ENCODE assay signal across 17 cellular contexts in the genomic region with DNA sequence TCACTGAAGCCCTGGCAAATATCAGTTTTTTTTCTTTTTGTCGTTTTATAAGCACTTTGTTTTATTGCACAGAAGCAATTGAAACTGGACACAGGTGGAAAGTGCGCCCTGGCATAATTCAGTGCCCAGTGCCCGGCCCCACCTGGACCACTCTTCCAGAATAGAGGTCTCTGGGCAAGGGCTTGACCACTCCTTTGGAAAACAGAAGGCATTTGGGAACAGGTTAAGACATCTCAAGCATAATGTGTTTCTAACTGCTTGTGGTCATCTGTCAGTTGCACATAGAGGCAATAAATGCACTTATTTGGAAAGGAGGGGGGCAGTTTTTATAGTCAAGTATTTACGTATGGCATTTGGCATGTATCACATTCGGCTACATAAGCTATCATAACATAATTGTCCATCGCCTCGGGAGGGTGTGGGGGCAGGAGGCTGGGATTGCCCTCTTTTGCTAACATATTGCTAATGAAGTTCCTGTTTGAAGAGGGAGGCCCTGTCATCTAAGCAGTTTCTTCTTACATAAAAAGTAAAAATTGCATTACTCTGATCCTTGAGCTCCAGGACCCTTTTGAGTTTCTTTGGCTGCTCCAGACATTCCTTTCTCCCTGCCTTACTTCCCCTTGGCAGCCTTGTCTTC. TPM values are rescaled to one million over a fixed set of nuclear protein-coding genes. Genes with fewer than 3 reads are reported as not detected.
DNase-seq lines count a peak whose midpoint lies in the region; ATAC-seq and TF ChIP-seq lines count a peak whose summit lies in the region.
"Had no signal": no experiment of that assay in that cellular context is flagged by ENCODE, and none has a peak within 500 bp of the region (broad histone marks: within the 10 kb centered on the region; RNA-seq: fewer than 3 reads in every experiment).

No MANE protein-coding gene starts in this region.

- no peaks in the 10 kb centered on the region for H3K27me3 Mint-ChIP-seq in activated CD4-positive, alpha-beta T cell treated with anti-CD3 and anti-CD28 coated beads, Interleukin-2, amount 10 ng/mL, durations not matched to agents 7 days and 5 days
- H3K27me3 Mint-ChIP-seq in chondrocyte (ENCODE audit: low read depth), result no peaks in the 10 kb centered on the region

- no peak overlapping the region for H4K5ac ChIP-seq in mesendoderm (ENCODE audit: low read length)

- H3K4me2 ChIP-seq in mesendoderm (ENCODE audit: low read length), result no peak overlapping the region

- TF ChIP-seq POLR2A in Peyer's patch (IDR thresholded peaks at IDR 0.05) (no peak), spleen (IDR thresholded peaks at IDR 0.05) (no peak)

- peaks cover 56% of the 10 kb centered on the region for H3K4me1 Mint-ChIP-seq in activated CD4-positive, alpha-beta T cell treated with anti-CD3 and anti-CD28 coated beads, Interleukin-2, amount 10 ng/mL, durations not matched to agents 7 days and 5 days
- H3K4me1 Mint-ChIP-seq in chondrocyte (ENCODE audit: low read depth), result peaks cover 15% of the 10 kb centered on the region

- no peak overlapping the region for H2BK120ac ChIP-seq in mesendoderm (ENCODE audit: low read depth, low read length)

- H3K18ac ChIP-seq in mesendoderm (ENCODE audit: low read length), result no peak overlapping the region

- peaks cover 26% of the 10 kb centered on the region for H3K9me3 Mint-ChIP-seq in activated CD4-positive, alpha-beta T cell treated with anti-CD3 and anti-CD28 coated beads, Interleukin-2, amount 10 ng/mL, durations not matched to agents 7 days and 5 days
- peaks cover 17% of the 10 kb centered on the region for H3K9me3 Mint-ChIP-seq in chondrocyte (ENCODE audit: low read depth)

- H2AK5ac ChIP-seq in mesendoderm (ENCODE audit: low read length), result no peak overlapping the region

- H3K27ac Mint-ChIP-seq in activated CD4-positive, alpha-beta T cell treated with anti-CD3 and anti-CD28 coated beads, Interleukin-2, amount 10 ng/mL, durations not matched to agents 7 days and 5 days, result peak overlapping the region; percentile 93
- H3K27ac Mint-ChIP-seq in chondrocyte (ENCODE audit: unreplicated experiment), result peak overlapping the region; percentile 58

- no peak overlapping the region for H2BK15ac ChIP-seq in mesendoderm (replicated peaks; ENCODE audit: low read depth)

- no peak overlapping the region for H4K8ac ChIP-seq in mesendoderm (ENCODE audit: low read depth, low read length)

- H3K56ac ChIP-seq in mesendoderm (ENCODE audit: low read length), result no peak overlapping the region

- no peak overlapping the region for H3K4ac ChIP-seq in mesendoderm (ENCODE audit: low read depth, low read length)

- H2BK5ac ChIP-seq in mesendoderm (ENCODE audit: low read length), result no peak overlapping the region

- no peak for TF ChIP-seq CTCF in Peyer's patch (IDR thresholded peaks at IDR 0.05)
- no peak for TF ChIP-seq CTCF in chondrocyte (IDR thresholded peaks at IDR 0.05)
- no peak for TF ChIP-seq CTCF in spleen (IDR thresholded peaks at IDR 0.05 in 8 of 11, conservative IDR thresholded peaks at IDR 0.05 in 3 of 11)

- H3K27ac ChIP-seq in Peyer's patch, result peak overlapping the region in 3 of 4 donors; percentile 64 to 69 (median 67)
- H3K27ac ChIP-seq in spleen, result peak overlapping the region in 7 of 8 donors; percentile 7 to 84 (median 64)
- no peak overlapping the region for H3K27ac ChIP-seq in mesendoderm (ENCODE audit: low read depth, low read length)
- H3K27ac ChIP-seq: brain microvascular endothelial cell, gastroesophageal sphincter, uterus had no signal

- peak overlapping the region; percentile 55 for H3K4me3 Mint-ChIP-seq in activated CD4-positive, alpha-beta T cell treated with anti-CD3 and anti-CD28 coated beads, Interleukin-2, amount 10 ng/mL, durations not matched to agents 7 days and 5 days
- no peak overlapping the region for H3K4me3 Mint-ChIP-seq in chondrocyte (ENCODE audit: unreplicated experiment)

- H3K9ac ChIP-seq in mesendoderm (ENCODE audit: low read length), result no peak overlapping the region

- DNase-seq in activated CD4-positive, alpha-beta T cell treated with anti-CD3 and anti-CD28 coated beads, Interleukin-2, amount 10 ng/mL, durations not matched to agents 7 days and 5 days, result no peak
- no peak for DNase-seq in activated CD4-positive, alpha-beta T cell treated with anti-CD3 and anti-CD28 coated beads for 1 hour
- DNase-seq in Peyer's patch, result no peak
- no peak for DNase-seq in chondrocyte (ENCODE audit: low spot score)
- DNase-seq in spleen, result peak; percentile 59
- no peak for DNase-seq in mesendoderm
- no peak for DNase-seq in NCI-H1436 treated with DMSO at 0.1 percent for 48 hours (lab: John Stamatoyannopoulos, UW)
- DNase-seq: brain microvascular endothelial cell; mesenchymal stem cell; NCI-H2171; NK-92 treated with Interleukin-12 subunit alpha and Interleukin-12 subunit beta, amount 100 ng/mL, for 24 hours; uterus had no signal

- no peak for ATAC-seq in esophagus mucosa
- ATAC-seq: gastroesophageal sphincter, sciatic nerve had no signal

- H3K79me2 ChIP-seq in mesendoderm (ENCODE audit: control insufficient read depth, insufficient read depth, low read length), result no peaks in the 10 kb centered on the region

- no peak overlapping the region for H3K23ac ChIP-seq in mesendoderm (ENCODE audit: low read length)

- H3K79me1 ChIP-seq in mesendoderm (ENCODE audit: low read length), result no peaks in the 10 kb centered on the region

- CTCF ChIA-PET in activated CD4-positive, alpha-beta T cell treated with anti-CD3 and anti-CD28 coated beads, Interleukin-2, amount 10 ng/mL, durations not matched to agents 7 days and 5 days (lab: Charles Lee), result interaction anchor here (0.9 to 4.8 kb wide), 18 partner anchors 8 to 321 kb away, joined by 3 to 58 read pairs (median 11); a partner anchor contains a TSS

- H3K36me3 Mint-ChIP-seq in activated CD4-positive, alpha-beta T cell treated with anti-CD3 and anti-CD28 coated beads, Interleukin-2, amount 10 ng/mL, durations not matched to agents 7 days and 5 days (ENCODE audit: low read depth), result peaks cover 32% of the 10 kb centered on the region
- H3K36me3 Mint-ChIP-seq in chondrocyte (ENCODE audit: low read depth), result peaks cover 8% of the 10 kb centered on the region

- intact Hi-C loops in spleen (cut with DNase I; ENCODE audit: low total_unique reads), result loop anchor here (5.0 kb wide), 2 partner anchors 78 to 318 kb away; no protein-coding TSS in a partner anchor

- WGBS in spleen, 5 donors, result 72 to 88% (median 79%) methylated on average over 7 of the region's 7 CpGs
- no CpG with 5 or more reads among the region's 7 CpGs for WGBS in mesendoderm (ENCODE audit: extremely low coverage, insufficient coverage, low lambda C conversion rate)

- no peaks in the 10 kb centered on the region for H3K36me3 ChIP-seq in Peyer's patch
- H3K36me3 ChIP-seq in spleen, result no peaks in the 10 kb centered on the region
- H3K36me3 ChIP-seq in mesendoderm (ENCODE audit: control insufficient read depth, insufficient read depth, low read length), result no peaks in the 10 kb centered on the region
- H3K36me3 ChIP-seq: brain microvascular endothelial cell, gastroesophageal sphincter, uterus had no signal

- H3K9me3 ChIP-seq in Peyer's patch (peaks cover 0 to 19% (median 7%) of the 10 kb centered on the region in 4 donors), spleen (peaks cover 10 to 31% (median 23%) of the 10 kb centered on the region in 8 donors)

- POLR2A ChIA-PET in activated CD4-positive, alpha-beta T cell treated with anti-CD3 and anti-CD28 coated beads, Interleukin-2, amount 10 ng/mL, durations not matched to agents 7 days and 5 days (lab: Charles Lee), result interaction anchor here (0.9 to 3.7 kb wide), 4 partner anchors 16 to 88 kb away, joined by 3 to 38 read pairs (median 12); a partner anchor contains a TSS

- H3K27me3 ChIP-seq in Peyer's patch, result no peaks in the 10 kb centered on the region
- no peaks in the 10 kb centered on the region for H3K27me3 ChIP-seq in spleen (replicated peaks in 1 of 7)
- no peaks in the 10 kb centered on the region for H3K27me3 ChIP-seq in mesendoderm (ENCODE audit: insufficient read depth, low read length, poor library complexity)
- H3K27me3 ChIP-seq: brain microvascular endothelial cell, gastroesophageal sphincter, uterus had no signal

- peaks cover 0 to 9% (median 1%) of the 10 kb centered on the region in 4 donors for H3K4me1 ChIP-seq in Peyer's patch
- H3K4me1 ChIP-seq in spleen, result peaks cover 11 to 38% (median 26%) of the 10 kb centered on the region in 6 donors
- no peaks in the 10 kb centered on the region for H3K4me1 ChIP-seq in mesendoderm (ENCODE audit: control insufficient read depth, low read depth, low read length)
- H3K4me1 ChIP-seq: gastroesophageal sphincter, uterus had no signal

- H3K4me3 ChIP-seq in Peyer's patch (no peak overlapping the region), spleen (no peak overlapping the region), mesendoderm (ENCODE audit: low read length) (no peak overlapping the region)
- H3K4me3 ChIP-seq: gastroesophageal sphincter, uterus had no signal

RNA-seq across cellular contexts. Expression of a gene that starts 14.7 kb away (rescaled TPM):
- 100 to 1,000 TPM; 206 to 258 TPM for total RNA-seq in activated CD4-positive, alpha-beta T cell treated with anti-CD3 and anti-CD28 coated beads, Interleukin-2, amount 10 ng/mL, durations not matched to agents 7 days and 5 days
- total RNA-seq in Peyer's patch, result 10 to 100 TPM in 3 of 4 donors, 1 to 10 TPM in 1; 9.6 to 36.3 (median 20.9) TPM
- total RNA-seq in chondrocyte, result not detected in 3 replicates
- 10 to 100 TPM; 24.4 to 50.5 (median 35.4) TPM for total RNA-seq in spleen
- 10 to 100 TPM; 21.6 to 25.5 (median 21.8) TPM for polyA plus RNA-seq in spleen
- 1.3 TPM for total RNA-seq in esophagus mucosa
- not detected for polyA plus RNA-seq in mesendoderm (2013, experiment 1 of 2)
- not detected for polyA plus RNA-seq in mesendoderm (2013, experiment 2 of 2)
- total RNA-seq: A673, SK-MEL-5 had no signal

Comparison
In these comparisons a context has a peak if more than half of its experiments do, and no peak if none do; other contexts are left out.
1. RNA of a gene that starts 14.7 kb away (total RNA-seq): 206 to 258 TPM in activated CD4-positive, alpha-beta T cell treated with anti-CD3 and anti-CD28 coated beads, Interleukin-2, amount 10 ng/mL, durations not matched to agents 7 days and 5 days; 24.4 to 50.5 TPM in spleen, 9.6 to 36.3 TPM in Peyer's patch, 1.3 TPM in esophagus mucosa (single experiment) and not detected in chondrocyte; every median in the first group is over 4 times any median in the second.